Comparison of ENCODE assay signal across 14 cellular contexts in the genomic region with DNA sequence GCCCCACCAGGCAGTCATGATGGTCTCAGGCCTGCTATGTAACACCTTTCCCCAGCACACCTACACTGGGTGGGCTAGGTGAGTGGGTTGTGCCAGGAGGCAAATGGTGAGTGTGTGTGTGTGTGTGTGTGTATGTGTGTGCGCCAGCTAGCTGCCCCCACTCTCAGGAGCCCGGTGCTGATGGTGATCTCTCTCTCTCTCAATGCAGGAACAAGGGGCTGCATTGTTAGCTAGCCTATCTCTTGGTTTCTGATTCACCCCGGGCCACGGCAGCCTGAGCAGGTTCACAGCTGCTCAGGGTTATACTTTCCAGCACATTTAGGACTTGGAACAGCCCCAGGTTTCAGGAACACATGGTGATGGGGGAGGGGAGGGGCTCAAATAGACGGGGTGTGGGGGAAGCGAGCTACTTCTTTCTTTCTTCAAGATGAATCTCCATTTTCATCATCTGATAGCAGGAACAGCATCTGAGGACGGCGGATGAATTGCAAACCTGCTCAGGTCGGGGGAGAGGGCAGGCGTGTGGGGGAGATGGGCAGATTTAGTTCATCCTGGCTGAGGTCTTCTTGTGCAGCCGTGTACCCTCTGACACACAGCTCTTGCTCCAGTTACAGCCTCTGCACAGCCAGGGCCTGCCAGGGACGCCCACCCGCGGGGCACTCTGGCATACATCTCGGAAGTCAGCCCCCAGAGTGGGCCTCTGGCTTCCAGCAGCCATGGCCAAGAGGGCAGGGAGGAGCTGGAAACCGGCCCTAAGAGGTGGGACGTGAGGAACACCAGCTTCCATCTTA.
DNase-seq lines count a peak whose midpoint lies in the region; ATAC-seq and TF ChIP-seq lines count a peak whose summit lies in the region.
"Had no signal": no experiment of that assay in that cellular context is flagged by ENCODE, and none has a peak within 500 bp of the region (broad histone marks: within the 10 kb centered on the region; RNA-seq: fewer than 3 reads in every experiment).

No MANE protein-coding gene starts in this region.

- WGBS in spleen, 5 donors: 60 to 74% (median 63%) methylated on average over 13 to 17 of the region's 17 CpGs

- intact Hi-C loops in spleen (cut with DNase I; ENCODE audit: low total_unique reads): no loop called here

- H3K36me3 Mint-ChIP-seq in HFFc6 (ENCODE audit: low read depth): no peaks in the 10 kb centered on the region

- H3K27me3 ChIP-seq in spleen (replicated peaks in 1 of 7) (no peaks in the 10 kb centered on the region), H7 (ENCODE audit: control insufficient read depth, insufficient read depth, low read length) (no peaks in the 10 kb centered on the region)
- H3K27me3 ChIP-seq: adrenal gland, suprapubic skin had no signal

- H3K4me3 Mint-ChIP-seq in HFFc6: no peak overlapping the region
- H3K4me3 Mint-ChIP-seq: naive thymus-derived CD4-positive, alpha-beta T cell had no signal

- no peaks in the 10 kb centered on the region for H3K36me3 ChIP-seq in spleen
- H3K36me3 ChIP-seq in H7 (replicated peaks; ENCODE audit: control insufficient read depth, insufficient read depth, low read length): no peaks in the 10 kb centered on the region
- H3K36me3 ChIP-seq: adrenal gland, suprapubic skin had no signal

- H3K27ac Mint-ChIP-seq in HFFc6: no peak overlapping the region

- no peak overlapping the region for H3K27ac ChIP-seq in spleen
- H3K27ac ChIP-seq: adrenal gland, KMS-11, suprapubic skin had no signal

- no peaks in the 10 kb centered on the region for H3K9me3 ChIP-seq in spleen
- H3K9me3 ChIP-seq: adrenal gland, suprapubic skin had no signal

- H3K4me3 ChIP-seq in spleen (no peak overlapping the region), H7 (ENCODE audit: insufficient read depth, low read depth, low read length) (no peak overlapping the region)
- H3K4me3 ChIP-seq: adrenal gland, suprapubic skin had no signal

- TF ChIP-seq CTCF in spleen (IDR thresholded peaks at IDR 0.05 in 8 of 11, conservative IDR thresholded peaks at IDR 0.05 in 3 of 11): no peak
- TF ChIP-seq CTCF in HFFc6 (IDR thresholded peaks at IDR 0.05): no peak

- H3K4me1 ChIP-seq in spleen: peaks cover 0 to 50% (median 20%) of the 10 kb centered on the region in 6 donors

- TF ChIP-seq POLR2A in spleen (IDR thresholded peaks at IDR 0.05): no peak

- ATAC-seq in left lobe of liver: no peak
- ATAC-seq in HG03378 (IDR thresholded peaks at IDR 0.05; ENCODE audit: unreplicated experiment): no peak
- ATAC-seq: naive thymus-derived CD4-positive, alpha-beta T cell had no signal

- no peaks in the 10 kb centered on the region for H3K27me3 Mint-ChIP-seq in HFFc6 (ENCODE audit: insufficient read depth)
- H3K27me3 Mint-ChIP-seq: naive thymus-derived CD4-positive, alpha-beta T cell had no signal

- DNase-seq in DMS79 treated with DMSO at 0.1 percent for 48 hours (lab: John Stamatoyannopoulos, UW) (peak; percentile 24), DMS79 (lab: John Stamatoyannopoulos, UW) (no peak), RPMI8226 (peak; percentile 3), left lobe of liver (ENCODE audit: low spot score) (peak; percentile 45), spleen (peak; percentile 58), HFFc6 (no peak), H7 (no peak)
- DNase-seq: naive thymus-derived CD4-positive, alpha-beta T cell; NCI-H526; stimulated activated CD4-positive, alpha-beta T cell treated with anti-CD3 and anti-CD28 coated beads, Interleukin-4, amount 100 ng/mL, for 1 hour had no signal

- H3K4me1 Mint-ChIP-seq in HFFc6 (ENCODE audit: low read depth): peaks cover 44% of the 10 kb centered on the region

- H3K9me3 Mint-ChIP-seq in HFFc6: no peaks in the 10 kb centered on the region

Comparison
In these comparisons a context has a peak if more than half of its experiments do, and no peak if none do; other contexts are left out.
1. DNase-seq: peak in DMS79 treated with DMSO at 0.1 percent for 48 hours (single experiment), RPMI8226 (single experiment), left lobe of liver (single experiment) and spleen (single experiment); none in DMS79 (single experiment), HFFc6 (single experiment) and H7 (single experiment).